8 cellular contexts compared by ENCODE assay signal in the genomic region with DNA sequence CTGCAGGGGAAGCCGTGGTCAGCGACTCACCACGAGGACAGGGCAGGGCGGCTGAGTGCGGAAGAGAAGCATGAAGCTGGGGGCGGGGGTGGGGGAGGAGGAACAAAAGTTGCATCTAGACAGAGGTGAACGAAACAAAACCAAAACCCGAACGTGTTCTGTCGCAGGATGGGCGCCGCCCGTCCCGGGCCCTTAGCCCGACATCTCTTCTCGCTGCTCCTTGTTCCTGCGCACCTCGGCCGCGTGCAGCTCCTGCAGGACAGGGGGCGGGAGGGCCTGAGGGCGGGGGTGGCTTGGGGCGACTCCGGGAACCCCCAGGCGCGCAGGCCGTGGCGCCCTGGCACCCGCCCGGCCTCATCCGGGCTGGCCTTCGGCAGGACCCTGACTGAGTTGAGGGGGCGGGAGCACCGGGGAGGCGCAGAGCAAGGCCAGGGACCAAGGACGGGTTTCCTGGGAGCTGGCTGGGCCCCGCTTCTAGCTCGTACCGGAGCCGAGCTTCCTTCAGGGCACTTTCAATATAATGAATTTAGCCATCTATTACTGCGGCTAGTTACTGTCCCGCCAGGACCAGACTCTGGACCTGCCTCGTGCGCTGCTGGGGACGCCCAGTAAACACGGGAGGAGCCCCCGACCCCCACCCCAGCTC. TPM values are rescaled to one million over a fixed set of nuclear protein-coding genes. Genes with fewer than 3 reads are reported as not detected.
A peak's percentile ranks its signal among the peaks of the same experiment; 100 is the strongest.
DNase-seq lines count a peak whose midpoint lies in the region; ATAC-seq and TF ChIP-seq lines count a peak whose summit lies in the region.

No MANE protein-coding gene starts in this region.

- H3K4me1 Mint-ChIP-seq in activated CD8-positive, alpha-beta T cell treated with anti-CD3 and anti-CD28 coated beads for 36 hours (ENCODE audit: low read depth): peaks cover 24% of the 10 kb centered on the region

- DNase-seq in GM13977 (ENCODE audit: low spot score) (peak; percentile 65), ureter (ENCODE audit: low spot score) (no peak), NCI-H82 treated with DMSO at 0.1 percent for 48 hours (lab: John Stamatoyannopoulos, UW; ENCODE audit: unreplicated experiment) (no peak)
- peak; percentile 70 for DNase-seq in activated CD8-positive, alpha-beta T cell treated with anti-CD3 and anti-CD28 coated beads for 36 hours

- TF ChIP-seq CTCF in GM13977 (IDR thresholded peaks at IDR 0.05; ENCODE audit: extremely low read depth, insufficient read depth, missing control alignments) (no peak), gastroesophageal sphincter (IDR thresholded peaks at IDR 0.05) (no peak)
- no peak for TF ChIP-seq CTCF in activated CD8-positive, alpha-beta T cell treated with anti-CD3 and anti-CD28 coated beads for 36 hours (IDR thresholded peaks at IDR 0.05)

- in situ Hi-C loops in GM13977 (cut with MboI; ENCODE audit: low pct_unique_long_range_greater_than_20kb, low sequenced_read_pairs, unreplicated experiment): no loop called here

- TF ChIP-seq POLR2A in gastroesophageal sphincter (IDR thresholded peaks at IDR 0.05): no peak

- intact Hi-C loops in activated CD8-positive, alpha-beta T cell treated with anti-CD3 and anti-CD28 coated beads for 36 hours (cut with micrococcal nuclease): no loop called here

- no peaks in the 10 kb centered on the region for H3K27me3 Mint-ChIP-seq in activated CD8-positive, alpha-beta T cell treated with anti-CD3 and anti-CD28 coated beads for 36 hours

- WGBS in gastroesophageal sphincter (ENCODE audit: low coverage in 1 of 2), 2 donors: 10% methylated on average over 4 of the region's 47 CpGs; no CpG with 5 or more reads in 1 of the 2 donors

- no peaks in the 10 kb centered on the region for H3K9me3 ChIP-seq in gastroesophageal sphincter
- no peaks in the 10 kb centered on the region for H3K9me3 ChIP-seq in skeletal muscle satellite cell (replicated peaks; ENCODE audit: low read length)

- TF ChIP-seq EP300 in gastroesophageal sphincter (IDR thresholded peaks at IDR 0.05): no peak

- CTCF ChIA-PET in activated CD8-positive, alpha-beta T cell treated with anti-CD3 and anti-CD28 coated beads for 36 hours (lab: Charles Lee): interaction anchor here (0.6 to 2.5 kb wide), 14 partner anchors 8 to 180 kb away, joined by 3 to 20 read pairs (median 6); partner anchors contain the start of genes ARFRP1, GMEB2, LIME1 and PPDPF

- H3K27ac ChIP-seq in gastroesophageal sphincter: peak overlapping the region in 3 of 4 donors; percentile 82 to 87 (median 86)

- H3K36me3 Mint-ChIP-seq in activated CD8-positive, alpha-beta T cell treated with anti-CD3 and anti-CD28 coated beads for 36 hours (ENCODE audit: low read depth): peaks cover 3% of the 10 kb centered on the region

- no peaks in the 10 kb centered on the region for H3K9me3 Mint-ChIP-seq in activated CD8-positive, alpha-beta T cell treated with anti-CD3 and anti-CD28 coated beads for 36 hours

- peak overlapping the region; percentile 73 for H3K27ac Mint-ChIP-seq in activated CD8-positive, alpha-beta T cell treated with anti-CD3 and anti-CD28 coated beads for 36 hours

- H3K4me3 Mint-ChIP-seq in activated CD8-positive, alpha-beta T cell treated with anti-CD3 and anti-CD28 coated beads for 36 hours: peak overlapping the region; percentile 71

- POLR2A ChIA-PET in activated CD8-positive, alpha-beta T cell treated with anti-CD3 and anti-CD28 coated beads for 36 hours (lab: Charles Lee): interaction anchor here (0.6 to 5.8 kb wide), 9 partner anchors 10 to 338 kb away, joined by 3 to 57 read pairs (median 3); partner anchors contain the start of genes GMEB2, RTEL1 and SAMD10

- H3K9ac ChIP-seq in skeletal muscle satellite cell (ENCODE audit: low read depth, low read length): peak overlapping the region; percentile 35

- H3K36me3 ChIP-seq in gastroesophageal sphincter (no peaks in the 10 kb centered on the region), skeletal muscle satellite cell (ENCODE audit: insufficient read depth, low read length) (no peaks in the 10 kb centered on the region)

- ATAC-seq in HG03280 (IDR thresholded peaks at IDR 0.05; ENCODE audit: unreplicated experiment) (peak; percentile 26), gastroesophageal sphincter (peak; percentile 61), HG03469 (IDR thresholded peaks at IDR 0.05; ENCODE audit: unreplicated experiment) (no peak)
- ATAC-seq in activated CD8-positive, alpha-beta T cell treated with anti-CD3 and anti-CD28 coated beads for 36 hours: peak; percentile 21

- H3K27me3 ChIP-seq in gastroesophageal sphincter (no peaks in the 10 kb centered on the region), skeletal muscle satellite cell (ENCODE audit: control insufficient read depth, insufficient read depth, low read length) (no peaks in the 10 kb centered on the region)

- H3K4me3 ChIP-seq in gastroesophageal sphincter (peak overlapping the region; percentile 25 to 59), skeletal muscle satellite cell (ENCODE audit: low read length) (peak overlapping the region; percentile 59)

- peak overlapping the region; percentile 71 for H3K4me2 ChIP-seq in skeletal muscle satellite cell (ENCODE audit: low read length)

- peaks cover 0 to 15% (median 3%) of the 10 kb centered on the region in 3 donors for H3K4me1 ChIP-seq in gastroesophageal sphincter
- peaks cover 21% of the 10 kb centered on the region for H3K4me1 ChIP-seq in skeletal muscle satellite cell (ENCODE audit: control insufficient read depth, insufficient read depth, low read length)

RNA-seq across cellular contexts. Expression of gene STMN3, which starts 12.0 kb away (rescaled TPM):
- 10 to 100 TPM; 17.8 to 18.4 TPM for total RNA-seq in activated CD8-positive, alpha-beta T cell treated with anti-CD3 and anti-CD28 coated beads for 36 hours
- total RNA-seq in gastroesophageal sphincter (10 to 100 TPM; 13.7 to 31.6 (median 17.0) TPM), ureter (16.5 TPM)
- total RNA-seq in skeletal muscle satellite cell (2012; rRNA removed): 9.6 and 12.2 TPM in 2 replicates

RNA-seq across cellular contexts. Expression of gene GMEB2, which starts 14.4 kb away (rescaled TPM):
- total RNA-seq in activated CD8-positive, alpha-beta T cell treated with anti-CD3 and anti-CD28 coated beads for 36 hours: 10 to 100 TPM; 16.2 to 16.3 TPM
- 10 to 100 TPM in 3 of 4 donors, 1 to 10 TPM in 1; 9.8 to 16.1 (median 12.1) TPM for total RNA-seq in gastroesophageal sphincter
- total RNA-seq in skeletal muscle satellite cell (2012; rRNA removed): 6.1 and 8.9 TPM in 2 replicates
- 13.3 TPM for total RNA-seq in ureter

RNA-seq across cellular contexts. Expression of gene RTEL1, which starts 16.8 kb away (rescaled TPM):
- total RNA-seq in activated CD8-positive, alpha-beta T cell treated with anti-CD3 and anti-CD28 coated beads for 36 hours: 10 to 100 TPM; 37.4 to 39.1 TPM
- 10 to 100 TPM in 3 of 4 donors, 1 to 10 TPM in 1; 7.1 to 43.7 (median 18.7) TPM for total RNA-seq in gastroesophageal sphincter
- 8.6 and 14.0 TPM in 2 replicates for total RNA-seq in skeletal muscle satellite cell (2012; rRNA removed)
- total RNA-seq in ureter: 45.9 TPM

RNA-seq across cellular contexts. Expression of gene TNFRSF6B, which starts 55.2 kb away (rescaled TPM):
- total RNA-seq in activated CD8-positive, alpha-beta T cell treated with anti-CD3 and anti-CD28 coated beads for 36 hours: not detected
- total RNA-seq in gastroesophageal sphincter (10 to 100 TPM in 3 of 4 donors, 1 to 10 TPM in 1; 8.9 to 27.8 (median 15.4) TPM), ureter (19.8 TPM)
- 0.51 and 4.4 TPM in 2 replicates for total RNA-seq in skeletal muscle satellite cell (2012; rRNA removed)

Comparison
In these comparisons a context has a peak if more than half of its experiments do, and no peak if none do; other contexts are left out.
1. DNase-seq: peak in GM13977 (single experiment) and activated CD8-positive, alpha-beta T cell treated with anti-CD3 and anti-CD28 coated beads for 36 hours (single experiment); none in ureter (single experiment) and NCI-H82 treated with DMSO at 0.1 percent for 48 hours (single experiment).